15 cellular contexts compared by ENCODE assay signal in genomic region chr2:119208791-119209203, GRCh38. TPM values are rescaled to one million over a fixed set of nuclear protein-coding genes. Genes with fewer than 3 reads are reported as not detected.
DNase-seq lines count a peak whose midpoint lies in the region; ATAC-seq, FAIRE-seq and TF ChIP-seq lines count a peak whose summit lies in the region.
"Had no signal": no experiment of that assay in that cellular context is flagged by ENCODE, and none has a peak within 500 bp of the region (broad histone marks: within the 10 kb centered on the region; RNA-seq: fewer than 3 reads in every experiment).

No MANE protein-coding gene starts in this region.

- H3K27me3 ChIP-seq in Panc1 (ENCODE audit: control insufficient read depth, insufficient read depth, low read length), result no peaks in the 10 kb centered on the region
- H3K27me3 ChIP-seq: pancreas had no signal

- WGBS in A549 (ENCODE audit: missing lambda C conversion rate), result 7% methylated on average over 2 of the region's 4 CpGs

- intact Hi-C loops in Panc1 (cut with micrococcal nuclease; ENCODE audit: unreplicated experiment), result no loop called here

- no peak overlapping the region for H3K27ac Mint-ChIP-seq in HFFc6
- H3K27ac Mint-ChIP-seq in activated T-helper 17 cell treated with anti-CD3 and anti-CD28 coated beads, Interleukin-2, amount 50 U/mL, for 72 hours, result no peak overlapping the region
- H3K27ac Mint-ChIP-seq: activated naive CD4-positive, alpha-beta T cell treated with anti-CD3 and anti-CD28 coated beads, Interleukin-2, amount 50 U/mL, for 72 hours had no signal

- no peak overlapping the region for H3K4me3 Mint-ChIP-seq in HFFc6
- H3K4me3 Mint-ChIP-seq in activated T-helper 17 cell treated with anti-CD3 and anti-CD28 coated beads, Interleukin-2, amount 50 U/mL, for 72 hours, result no peak overlapping the region

- DNase-seq in A549 (ENCODE audit: low read depth in 1 of 2, low spot score in 1 of 2) (peak; percentile 12 to 26), HFFc6 (no peak), Panc1 (ENCODE audit: low read depth, low spot score) (no peak), epithelial cell of proximal tubule (ENCODE audit: low read depth) (peak; percentile 22), putamen (ENCODE audit: low spot score) (no peak), dedifferentiated amniotic fluid mesenchymal stem cell (ENCODE audit: extremely low spot score) (no peak)
- DNase-seq: mesendoderm, NCI-H524 treated with DMSO at 0.1 percent for 48 hours, pancreas, WERI-Rb-1 had no signal

- no peak for TF ChIP-seq RAD21 in A549 (conservative IDR thresholded peaks at IDR 0.05 in 1 of 2, IDR thresholded peaks at IDR 0.05 in 1 of 2)

- H3K4me3 ChIP-seq in A549 (no peak overlapping the region), Panc1 (ENCODE audit: low read depth in 2 of 2, low read length in 2 of 2) (no peak overlapping the region), epithelial cell of proximal tubule (ENCODE audit: low read depth, low read length) (no peak overlapping the region)
- H3K4me3 ChIP-seq: pancreas had no signal

- H3K4me1 ChIP-seq in A549 (peaks cover 10% of the 10 kb centered on the region; the same call in 2 of the 3 replicates), Panc1 (ENCODE audit: control insufficient read depth, insufficient read depth, low read length) (no peaks in the 10 kb centered on the region)
- H3K4me1 ChIP-seq: pancreas had no signal

- H3K27ac ChIP-seq in A549 (peak overlapping the region in 1 of 2 experiments; percentile 48; a peak in 2 of 6 replicates), Panc1 (ENCODE audit: low read length) (no peak overlapping the region)
- H3K27ac ChIP-seq: pancreas, WERI-Rb-1 had no signal

- no peak for TF ChIP-seq EP300 in A549 (IDR thresholded peaks at IDR 0.05)

- 0 out of 3 replicates have a peak overlapping the region, but pooled peaks have one; percentile 17 for H3K4me2 ChIP-seq in A549

- H3K4me1 Mint-ChIP-seq in HFFc6 (ENCODE audit: low read depth), result no peaks in the 10 kb centered on the region
- H3K4me1 Mint-ChIP-seq in activated T-helper 17 cell treated with anti-CD3 and anti-CD28 coated beads, Interleukin-2, amount 50 U/mL, for 72 hours, result no peaks in the 10 kb centered on the region

- H3K9me3 ChIP-seq in A549 (no peaks in the 10 kb centered on the region), Panc1 (ENCODE audit: control insufficient read depth, insufficient read depth, low read depth, low read length) (no peaks in the 10 kb centered on the region)
- H3K9me3 ChIP-seq: pancreas had no signal

- in situ Hi-C loops in Panc1 (cut with HindIII; ENCODE audit: low pct_unique_long_range_greater_than_20kb, low sequenced_read_pairs), result no loop called here

- CTCF ChIA-PET in A549 (lab: Yijun Ruan, JAX), result interaction anchor here (1.8 kb wide), 1 partner anchor 11 kb away, joined by 7 read pairs; no protein-coding TSS in a partner anchor
- CTCF ChIA-PET in Panc1 (lab: Charles Lee), result no interaction called here

- H3K36me3 ChIP-seq in Panc1 (ENCODE audit: control insufficient read depth, insufficient read depth, low read length), result no peaks in the 10 kb centered on the region
- H3K36me3 ChIP-seq: pancreas, WERI-Rb-1 had no signal

- TF ChIP-seq CTCF in A549 (IDR thresholded peaks at IDR 0.05) (no peak), HFFc6 (IDR thresholded peaks at IDR 0.05) (peak; percentile 22; the same call in 1 of the 2 replicates), Panc1 (IDR thresholded peaks at IDR 0.05) (no peak), epithelial cell of proximal tubule (conservative IDR thresholded peaks at IDR 0.05; ENCODE audit: low read depth, low read length) (peak; percentile 42)

- peak; percentile 80 to 84 for ATAC-seq in A549
- ATAC-seq in Panc1, result peak; percentile 67
- ATAC-seq in HG03442 (IDR thresholded peaks at IDR 0.05; ENCODE audit: unreplicated experiment), result no peak
- no peak for ATAC-seq in activated T-helper 17 cell treated with anti-CD3 and anti-CD28 coated beads, Interleukin-2, amount 50 U/mL, for 72 hours (replicated peaks)
- ATAC-seq: activated naive CD4-positive, alpha-beta T cell treated with anti-CD3 and anti-CD28 coated beads, Interleukin-2, amount 50 U/mL, for 72 hours had no signal

- FAIRE-seq in A549 (lab: Jason Lieb, UNC), result no peak
- FAIRE-seq: pancreas had no signal

- peaks cover 34% of the 10 kb centered on the region for H3K27me3 Mint-ChIP-seq in HFFc6 (ENCODE audit: insufficient read depth)
- peaks cover 4% of the 10 kb centered on the region for H3K27me3 Mint-ChIP-seq in activated T-helper 17 cell treated with anti-CD3 and anti-CD28 coated beads, Interleukin-2, amount 50 U/mL, for 72 hours

- TF ChIP-seq POLR2A in A549 (IDR thresholded peaks at IDR 0.05; ENCODE audit: low read length), result no peak

- POLR2A ChIA-PET in A549 (lab: Yijun Ruan, JAX), result no interaction called here
- POLR2A ChIA-PET in Panc1 (lab: Charles Lee), result no interaction called here

- H3K9me3 Mint-ChIP-seq in HFFc6, result no peaks in the 10 kb centered on the region
- H3K9me3 Mint-ChIP-seq in activated T-helper 17 cell treated with anti-CD3 and anti-CD28 coated beads, Interleukin-2, amount 50 U/mL, for 72 hours, result no peaks in the 10 kb centered on the region
- H3K9me3 Mint-ChIP-seq: activated naive CD4-positive, alpha-beta T cell treated with anti-CD3 and anti-CD28 coated beads, Interleukin-2, amount 50 U/mL, for 72 hours had no signal

- H3K36me3 Mint-ChIP-seq in HFFc6 (ENCODE audit: low read depth), result no peaks in the 10 kb centered on the region
- H3K36me3 Mint-ChIP-seq in activated T-helper 17 cell treated with anti-CD3 and anti-CD28 coated beads, Interleukin-2, amount 50 U/mL, for 72 hours (ENCODE audit: low read depth), result no peaks in the 10 kb centered on the region
- H3K36me3 Mint-ChIP-seq: activated naive CD4-positive, alpha-beta T cell treated with anti-CD3 and anti-CD28 coated beads, Interleukin-2, amount 50 U/mL, for 72 hours had no signal

- BruUV-seq in Panc1 (replicated peaks; lab: Mats Ljungman, UMichigan), result no TSS peak

TF ChIP-seq in A549, 52 proteins besides CTCF, POLR2A, EP300 and RAD21:
- TF ChIP-seq TP53 (CRISPR knock-in tag; IDR thresholded peaks at IDR 0.05) (no peak), MAX (IDR thresholded peaks at IDR 0.05) (peak; percentile 24; the same call in 1 of the 2 replicates)
TF ChIP-seq in A549: peak in this region for 1.

RNA-seq across cellular contexts. Expression of gene STEAP3, which starts 14.8 kb away (rescaled TPM):
- 23.5 and 31.4 TPM in 2 replicates for polyA plus RNA-seq in A549 (2011; rRNA removed)
- 38.2 and 58.3 TPM in 2 replicates for polyA plus RNA-seq in A549 (2012; cell fraction: cytosol; rRNA removed)
- polyA plus RNA-seq in A549 (2012; cell fraction: nucleus; rRNA removed), result 107 and 196 TPM in 2 replicates
- polyA plus RNA-seq in A549 (2017; fragmentation: RNase III; extraction: RNeasy Plus Mini Kit Qiagen cat#74134 plus additional on column Dnase treatment), result 28.8 to 30.8 TPM (median 30.2 TPM) in 3 replicates
- 25.7 and 31.1 TPM in 2 replicates for polyA minus RNA-seq in A549 (2011; rRNA and poly(A)+ RNA removed)
- total RNA-seq in HFFc6 (2021; fragmentation: NEBNext Ultra II Directional; extraction: Animal tissue kit (Norgen Biotek cat#: 25700)), result 10 to 100 TPM; 20.7 to 37.3 (median 30.9) TPM
- 44.8 TPM for total RNA-seq in Panc1 (2021; ENCODE audit: unreplicated experiment)
- polyA plus RNA-seq in Panc1 (2012; ENCODE audit: insufficient read length), result 57.3 TPM
- total RNA-seq in epithelial cell of proximal tubule, result 27.8 and 35.1 TPM in 2 replicates
- total RNA-seq in activated T-helper 17 cell treated with anti-CD3 and anti-CD28 coated beads, Interleukin-2, amount 50 U/mL, for 72 hours, result under 1 TPM in 1 of 2 donors, not detected in 1; 0.11 TPM

RNA-seq across cellular contexts. Expression of gene C1QL2, which starts 50.2 kb away (rescaled TPM):
- polyA plus RNA-seq in A549 (2011; rRNA removed) (not detected in 2 replicates), A549 (2017; fragmentation: RNase III; extraction: RNeasy Plus Mini Kit Qiagen cat#74134 plus additional on column Dnase treatment) (not detected in 3 replicates)
- polyA plus RNA-seq in A549 (2012; cell fraction: cytosol; rRNA removed), result not detected in 2 replicates
- polyA plus RNA-seq in A549 (2012; cell fraction: nucleus; rRNA removed), result 0.02 and 0.06 TPM in 2 replicates
- not detected in 2 replicates for polyA minus RNA-seq in A549 (2011; rRNA and poly(A)+ RNA removed)
- total RNA-seq in HFFc6 (2021; fragmentation: NEBNext Ultra II Directional; extraction: Animal tissue kit (Norgen Biotek cat#: 25700)), result not detected
- total RNA-seq in Panc1 (2021; ENCODE audit: unreplicated experiment) (not detected), epithelial cell of proximal tubule (not detected in 2 replicates)
- polyA plus RNA-seq in Panc1 (2012; ENCODE audit: insufficient read length), result not detected
- total RNA-seq in activated T-helper 17 cell treated with anti-CD3 and anti-CD28 coated beads, Interleukin-2, amount 50 U/mL, for 72 hours, result not detected
- total RNA-seq: activated naive CD4-positive, alpha-beta T cell treated with anti-CD3 and anti-CD28 coated beads, Interleukin-2, amount 50 U/mL, for 72 hours; G401 had no signal
- polyA plus RNA-seq: BJ had no signal

Comparison
In these comparisons a context has a peak if more than half of its experiments do, and no peak if none do; other contexts are left out.
1. ATAC-seq: peak in A549 (2 of 2) and Panc1 (single experiment); none in HG03442 (single experiment) and activated T-helper 17 cell treated with anti-CD3 and anti-CD28 coated beads, Interleukin-2, amount 50 U/mL, for 72 hours (single experiment).
2. DNase-seq: peak in A549 (2 of 2) and epithelial cell of proximal tubule (single experiment); none in HFFc6 (single experiment), Panc1 (single experiment), putamen (single experiment) and dedifferentiated amniotic fluid mesenchymal stem cell (single experiment).
3. CTCF ChIP-seq: peak in HFFc6 (single experiment) and epithelial cell of proximal tubule (single experiment); none in A549 (single experiment) and Panc1 (single experiment).
4. RNA of gene STEAP3, which starts 14.8 kb away (total RNA-seq): 44.8 TPM in Panc1 (single experiment), 20.7 to 37.3 TPM in HFFc6 and 27.8 to 35.1 TPM in epithelial cell of proximal tubule; 0.11 TPM in activated T-helper 17 cell treated with anti-CD3 and anti-CD28 coated beads, Interleukin-2, amount 50 U/mL, for 72 hours; every median in the first group is over 10 times any median in the second.